Comparison of ENCODE assay signal across 7 cellular contexts in the genomic region with DNA sequence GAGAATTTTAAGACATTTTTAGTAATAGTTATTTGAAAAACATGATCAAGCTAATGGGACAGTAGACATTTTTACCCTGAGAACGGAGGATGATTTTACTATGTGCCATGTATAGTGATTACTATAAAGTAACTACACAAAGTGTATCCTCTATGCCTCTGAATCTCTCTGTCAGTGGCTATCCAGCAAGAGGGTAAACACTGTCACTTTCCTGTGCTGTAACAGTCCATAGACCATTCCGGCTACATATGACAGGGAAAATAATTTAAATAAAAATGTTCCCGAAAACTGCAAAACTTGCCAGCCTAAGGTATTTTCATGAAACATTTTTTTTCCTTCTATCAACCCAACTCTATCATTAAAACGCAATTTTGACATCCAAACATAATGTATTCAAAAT.
"Had no signal": no experiment of that assay in that cellular context is flagged by ENCODE, and none has a peak within 500 bp of the region (broad histone marks: within the 10 kb centered on the region; RNA-seq: fewer than 3 reads in every experiment).

No MANE protein-coding gene starts in this region.

- H3K4me3 ChIP-seq: K562 had no signal

- H3K9ac ChIP-seq: KMS-11 had no signal

- ATAC-seq: K562 had no signal

- H3K4me2 ChIP-seq: KMS-11 had no signal

- FAIRE-seq: HTR-8/SVneo, K562 had no signal

- DNase-seq: IMR-90, KBM-7, KG1 had no signal

- H3K27ac ChIP-seq: HL-60, KMS-11 had no signal
